8 cellular contexts compared by ENCODE assay signal in the genomic region with DNA sequence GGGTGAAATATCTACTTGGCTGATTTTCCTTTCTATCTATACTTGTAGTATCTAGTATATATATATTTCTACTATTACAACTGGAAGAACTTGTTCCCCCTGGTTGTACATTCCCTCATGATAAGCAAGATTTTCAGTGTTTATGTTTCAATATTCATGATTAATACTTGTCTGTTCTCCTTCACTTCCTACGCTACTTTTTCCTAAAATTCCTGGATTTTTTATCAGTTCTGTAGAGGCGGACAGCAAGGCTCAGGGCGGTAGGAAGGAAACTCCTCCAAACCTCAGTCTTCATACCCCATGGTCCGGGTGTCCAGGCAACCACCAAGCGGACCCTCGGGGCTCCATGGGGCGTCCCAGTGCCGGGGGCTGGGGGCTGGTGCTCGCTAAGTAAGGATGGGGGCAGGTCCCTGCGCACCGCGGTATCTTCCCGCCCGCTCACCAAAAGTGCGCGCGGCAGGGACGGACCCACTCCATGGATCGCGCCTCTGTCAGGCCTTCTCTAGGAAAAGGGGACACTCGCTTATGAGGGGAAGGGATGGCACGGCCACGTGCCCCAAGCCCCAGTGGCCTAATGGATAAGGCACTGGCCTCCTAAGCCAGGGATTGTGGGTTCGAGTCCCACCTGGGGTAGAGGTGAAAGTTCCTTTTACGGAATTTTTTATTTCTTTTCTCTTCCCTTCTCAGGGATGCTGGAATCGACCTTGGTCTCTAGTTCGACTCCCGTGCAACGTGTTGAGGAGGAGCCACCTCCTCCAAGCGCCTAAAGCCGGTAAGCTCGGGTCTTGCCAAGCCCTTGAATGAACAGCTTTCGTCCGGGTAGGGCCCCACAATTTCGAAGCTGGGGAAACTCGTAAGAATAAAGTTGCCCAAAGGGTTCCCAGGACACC. TPM values are rescaled to one million over a fixed set of nuclear protein-coding genes. Genes with fewer than 3 reads are reported as not detected.
DNase-seq lines count a peak whose midpoint lies in the region; ATAC-seq, FAIRE-seq and TF ChIP-seq lines count a peak whose summit lies in the region.

No MANE protein-coding gene starts in this region.

- no peak for TF ChIP-seq POLR2A in transverse colon (IDR thresholded peaks at IDR 0.05)

- peaks cover 3% of the 10 kb centered on the region for H3K36me3 Mint-ChIP-seq in T-helper 2 cell treated with Interferon-gamma antibody and Interleukin-4, amounts not matched to agents 5 μg/mL and 100 μg/mL, for 36 hours (ENCODE audit: low read depth)

- peaks cover 24 to 52% (median 47%) of the 10 kb centered on the region in 4 donors for H3K4me1 ChIP-seq in transverse colon

- peaks cover 13% of the 10 kb centered on the region for H3K27me3 Mint-ChIP-seq in T-helper 2 cell treated with Interferon-gamma antibody and Interleukin-4, amounts not matched to agents 5 μg/mL and 100 μg/mL, for 36 hours (ENCODE audit: low read depth)

- no peak for TF ChIP-seq EP300 in transverse colon (IDR thresholded peaks at IDR 0.05; ENCODE audit: low read depth)

- peak overlapping the region; percentile 99 for H3K27ac Mint-ChIP-seq in T-helper 2 cell treated with Interferon-gamma antibody and Interleukin-4, amounts not matched to agents 5 μg/mL and 100 μg/mL, for 36 hours

- peak overlapping the region; percentile 98 for H3K27ac ChIP-seq in angular gyrus (ENCODE audit: low read depth, low read length)
- peak overlapping the region; percentile 86 to 98 (median 91) for H3K27ac ChIP-seq in transverse colon

- 1% methylated on average over 36 of the region's 36 CpGs; no CpG with 5 or more reads in 1 of the 2 donors for WGBS in transverse colon (ENCODE audit: low coverage in 1 of 2), 2 donors

- peak overlapping the region; percentile 31 to 62 (median 50) for H3K4me3 ChIP-seq in transverse colon

- peak; percentile 92 for FAIRE-seq in G401.6 (lab: Jason Lieb, UNC)

- in situ Hi-C loops in transverse colon (cut with MboI; ENCODE audit: low pct_ligation_motif_present in 1 of 4, low pct_unique_long_range_greater_than_20kb in 1 of 4, low sequenced_read_pairs in 3 of 4) = no loop called here

- peak overlapping the region; percentile 98 for H3K4me3 Mint-ChIP-seq in T-helper 2 cell treated with Interferon-gamma antibody and Interleukin-4, amounts not matched to agents 5 μg/mL and 100 μg/mL, for 36 hours

- no peak for TF ChIP-seq CTCF in transverse colon (IDR thresholded peaks at IDR 0.05)

- peak; percentile 85 for DNase-seq in NCI-H1694 treated with DMSO at 0.1 percent for 48 hours (lab: John Stamatoyannopoulos, UW)
- DNase-seq in T-helper 2 cell treated with Interferon-gamma antibody and Interleukin-4, amounts not matched to agents 5 μg/mL and 100 μg/mL, for 36 hours (ENCODE audit: low spot score) = peak; percentile 90
- peak; percentile 92 for DNase-seq in left ventricle myocardium superior
- DNase-seq in posterior vena cava (ENCODE audit: low spot score) = peak; percentile 97
- peak; percentile 93 for DNase-seq in transverse colon

- no peaks in the 10 kb centered on the region for H3K27me3 ChIP-seq in transverse colon

- H3K9me3 Mint-ChIP-seq in T-helper 2 cell treated with Interferon-gamma antibody and Interleukin-4, amounts not matched to agents 5 μg/mL and 100 μg/mL, for 36 hours = peaks cover 4% of the 10 kb centered on the region

- no peaks in the 10 kb centered on the region for H3K9me3 ChIP-seq in transverse colon

- peaks cover 43% of the 10 kb centered on the region for H3K4me1 Mint-ChIP-seq in T-helper 2 cell treated with Interferon-gamma antibody and Interleukin-4, amounts not matched to agents 5 μg/mL and 100 μg/mL, for 36 hours (ENCODE audit: low read depth)

- peaks cover 0 to 6% (median 3%) of the 10 kb centered on the region in 4 donors for H3K36me3 ChIP-seq in transverse colon

- intact Hi-C loops in left ventricle myocardium superior (cut with micrococcal nuclease) = no loop called here
- intact Hi-C loops in posterior vena cava (cut with DNase I) = loop anchor here in 1 of 2 donors (5.0 kb wide), 1 partner anchor 46 kb away; the partner anchor contains the start of gene CDR2L
- intact Hi-C loops in transverse colon (cut with DNase I; ENCODE audit: low total_unique reads) = no loop called here

- ATAC-seq in HG02798 (IDR thresholded peaks at IDR 0.05; ENCODE audit: poor library complexity, unreplicated experiment) (peak; percentile 50), left ventricle myocardium superior (peak; percentile 75)

RNA-seq across cellular contexts. Expression of gene ATP5PD, which starts 13.2 kb away (rescaled TPM):
- total RNA-seq in left ventricle myocardium superior (937 TPM), posterior vena cava (100 to 1,000 TPM; 205 to 235 TPM), transverse colon (100 to 1,000 TPM in 3 of 4 donors, 10 to 100 TPM in 1; 75.2 to 373 (median 245) TPM)

RNA-seq across cellular contexts. Expression of gene KCTD2, which starts 13.4 kb away (rescaled TPM):
- total RNA-seq in left ventricle myocardium superior = 24.1 TPM
- total RNA-seq in posterior vena cava = 10 to 100 TPM; 23.0 to 25.0 TPM
- total RNA-seq in transverse colon = 10 to 100 TPM; 14.5 to 24.7 (median 19.7) TPM

RNA-seq across cellular contexts. Expression of gene MRPL58, which starts 21.1 kb away (rescaled TPM):
- total RNA-seq in left ventricle myocardium superior (51.5 TPM), posterior vena cava (10 to 100 TPM; 23.3 to 23.5 TPM), transverse colon (10 to 100 TPM in 2 of 4 donors, under 1 TPM in 1, not detected in 1; 1.00 to 41.3 (median 37.4) TPM)

RNA-seq across cellular contexts. Expression of gene CDR2L, which starts 46.2 kb away (rescaled TPM):
- 18.3 TPM for total RNA-seq in left ventricle myocardium superior
- total RNA-seq in posterior vena cava = 10 to 100 TPM; 17.4 to 26.0 TPM
- 1 to 10 TPM; 2.0 to 5.6 (median 3.6) TPM for total RNA-seq in transverse colon

RNA-seq across cellular contexts. Expression of gene SLC16A5, which starts 54.2 kb away (rescaled TPM):
- 7.2 TPM for total RNA-seq in left ventricle myocardium superior
- 1 to 10 TPM; 6.1 to 8.1 TPM for total RNA-seq in posterior vena cava
- total RNA-seq in transverse colon = 10 to 100 TPM; 65.9 to 94.6 (median 79.5) TPM

Comparison
In these comparisons a context has a peak if more than half of its experiments do, and no peak if none do; other contexts are left out.
1. Peak in every context shown above with its lines: DNase-seq, ATAC-seq, H3K4me3 ChIP-seq and H3K27ac ChIP-seq.